Comparison of ENCODE assay signal across 8 cellular contexts in the genomic region with DNA sequence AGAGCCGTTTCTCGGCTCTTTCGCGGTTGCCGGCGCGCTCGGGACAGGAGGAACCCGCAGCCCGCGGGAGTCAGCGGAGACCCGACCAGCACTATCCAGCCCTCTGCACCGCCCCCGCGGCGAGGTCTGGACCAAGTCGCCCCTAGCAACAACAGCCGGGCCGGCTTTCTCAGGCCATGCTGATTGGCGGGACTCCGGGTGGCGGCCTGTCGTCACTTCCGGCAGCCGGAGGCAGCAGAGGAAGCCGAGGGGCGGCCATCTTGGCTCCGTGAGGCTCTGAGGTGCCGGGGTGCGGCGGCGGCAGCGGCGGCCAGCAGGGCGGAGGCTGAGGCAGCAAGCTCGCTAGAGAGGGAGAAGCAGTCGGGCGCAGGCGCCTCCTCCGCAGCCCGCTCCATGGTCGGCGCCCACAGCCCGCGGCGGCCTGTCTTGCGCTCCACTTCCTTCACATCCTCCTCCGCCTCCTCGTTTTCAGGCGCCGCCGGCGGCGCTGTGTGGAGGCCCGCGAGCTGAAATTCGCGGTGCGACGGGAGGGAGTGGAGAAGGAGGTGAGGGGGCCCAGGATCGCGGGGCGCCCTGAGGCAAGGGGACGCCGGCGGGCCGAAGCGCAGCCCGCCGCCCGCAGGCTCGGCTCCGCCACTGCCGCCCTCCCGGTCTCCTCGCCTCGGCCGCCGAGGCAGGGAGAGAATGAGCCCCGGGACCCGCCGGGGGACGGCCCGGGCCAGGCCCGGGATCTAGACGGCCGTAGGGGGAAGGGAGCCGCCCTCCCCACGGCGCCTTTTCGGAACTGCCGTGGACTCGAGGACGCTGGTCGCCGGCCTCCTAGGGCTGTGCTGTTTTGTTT. TPM values are rescaled to one million over a fixed set of nuclear protein-coding genes. Genes with fewer than 3 reads are reported as not detected.
DNase-seq lines count a peak whose midpoint lies in the region; ATAC-seq, FAIRE-seq and TF ChIP-seq lines count a peak whose summit lies in the region.

Gene MARK3, plus strand, starts transcription at position 263 of the 841 bp plus-strand sequence. CDS start 615 bp downstream, outside the sequence.

- H3K4me3 ChIP-seq in right atrium auricular region (peak within 1 kb of the TSS; percentile 92 to 93), psoas muscle (peak within 1 kb of the TSS; percentile 98)

- DNase-seq in NCI-H187 treated with DMSO at 0.1 percent for 48 hours (lab: John Stamatoyannopoulos, UW) (peak; percentile 83), anterior cingulate cortex (lab: John Stamatoyannopoulos, UW) (peak; percentile 76 to 98 (median 96)), right atrium auricular region (ENCODE audit: low spot score) (peak; percentile 98), psoas muscle (peak; percentile 99), urothelium cell line (ENCODE audit: low spot score) (peak; percentile 95)

- intact Hi-C loops in T-helper 2 cell treated with Interferon-gamma antibody and Interleukin-4, amounts not matched to agents 100 ng/mL and 5 ng/mL, for 36 hours (cut with micrococcal nuclease): loop anchor here (1.0 kb wide), 1 partner anchor 51 kb away; the partner anchor contains the start of gene EIF5
- intact Hi-C loops in psoas muscle (cut with DNase I): loop anchor here in 1 of 2 donors (2.0 kb wide), 1 partner anchor 51 kb away; the partner anchor contains the start of gene EIF5

- FAIRE-seq in urothelium cell line (lab: Jason Lieb, UNC): no peak

- 0% methylated on average over 80 to 97 of the region's 97 CpGs for WGBS in psoas muscle, 3 donors

- TF ChIP-seq CTCF in right atrium auricular region (IDR thresholded peaks at IDR 0.05) (peak; percentile 18 to 49), psoas muscle (IDR thresholded peaks at IDR 0.05) (peak; percentile 30)

- peak within 1 kb of the TSS; percentile 99 for H3K27ac ChIP-seq in right atrium auricular region
- peak within 1 kb of the TSS; percentile 99 for H3K27ac ChIP-seq in psoas muscle

- ATAC-seq in GM18502 (IDR thresholded peaks at IDR 0.05; ENCODE audit: poor library complexity, unreplicated experiment) (peak; percentile 95), HG02970 (IDR thresholded peaks at IDR 0.05; ENCODE audit: low FRiP score, unreplicated experiment) (peak; percentile 93), psoas muscle (peak; percentile 94 to 98 (median 96))

- H3K36me3 ChIP-seq in right atrium auricular region: no peaks in the 10 kb centered on the region
- H3K36me3 ChIP-seq in psoas muscle (ENCODE audit: insufficient read depth in 1 of 2, low read depth in 1 of 2): no peaks in the 10 kb centered on the region

- H3K27me3 ChIP-seq in right atrium auricular region: no peaks in the 10 kb centered on the region
- no peaks in the 10 kb centered on the region for H3K27me3 ChIP-seq in psoas muscle (ENCODE audit: insufficient read depth in 3 of 3, low read length in 2 of 3)

- H3K9me3 ChIP-seq in right atrium auricular region (no peaks in the 10 kb centered on the region), psoas muscle (no peaks in the 10 kb centered on the region)

- H3K4me1 ChIP-seq in right atrium auricular region (peaks cover 0 to 36% of the 10 kb centered on the region in 2 donors), psoas muscle (peaks cover 20% of the 10 kb centered on the region)

RNA-seq across cellular contexts. Expression of gene MARK3, which starts in this region (rescaled TPM):
- total RNA-seq in T-helper 2 cell treated with Interferon-gamma antibody and Interleukin-4, amounts not matched to agents 100 ng/mL and 5 ng/mL, for 36 hours: 78.0 and 85.3 TPM in 2 replicates
- total RNA-seq in right atrium auricular region: 10 to 100 TPM; 71.7 to 74.2 TPM
- total RNA-seq in psoas muscle: 10 to 100 TPM; 56.0 to 75.9 (median 66.7) TPM
- 10 to 100 TPM; 46.1 to 89.2 (median 53.5) TPM for polyA plus RNA-seq in psoas muscle

Comparison
In these comparisons a context has a peak if more than half of its experiments do, and no peak if none do; other contexts are left out.
1. Peak in every context shown above with its lines: DNase-seq, ATAC-seq, H3K4me3 ChIP-seq and H3K27ac ChIP-seq.